8 cellular contexts compared by ENCODE assay signal in genomic region chr7:119482209-119482608, GRCh38.
DNase-seq lines count a peak whose midpoint lies in the region; ATAC-seq and TF ChIP-seq lines count a peak whose summit lies in the region.

No MANE protein-coding gene starts in this region.

- H4K20me1 ChIP-seq in OCI-LY7 (ENCODE audit: insufficient read depth, low read length) = no peaks in the 10 kb centered on the region

- no peaks in the 10 kb centered on the region for H3K9me2 ChIP-seq in OCI-LY7 (ENCODE audit: insufficient read depth, low read length)

- H3K79me2 ChIP-seq in OCI-LY7 (ENCODE audit: insufficient read depth, low read depth, low read length) = no peaks in the 10 kb centered on the region

- CTCF ChIA-PET in OCI-LY7 (lab: Charles Lee; ENCODE audit: unreplicated experiment) = no interaction called here

- TF ChIP-seq CTCF in OCI-LY7 (conservative IDR thresholded peaks at IDR 0.05; ENCODE audit: low read length) (0 out of 2 replicates have a peak, but pooled peaks have one; percentile 29), glutamatergic neuron (IDR thresholded peaks at IDR 0.05; ENCODE audit: partially characterized antibody, unreplicated experiment) (peak; percentile 38)

- no peaks in the 10 kb centered on the region for H3K9me3 Mint-ChIP-seq in glutamatergic neuron (ENCODE audit: unreplicated experiment)

- POLR2A ChIA-PET in OCI-LY7 (lab: Charles Lee) = interaction anchor here (0.6 kb wide), 1 partner anchor 70 kb away, joined by 3 read pairs; no protein-coding TSS in a partner anchor

- no peak overlapping the region for H3K4me3 ChIP-seq in OCI-LY7 (ENCODE audit: low read depth, low read length, poor library complexity, severe bottlenecking)

- H3K27me3 Mint-ChIP-seq in glutamatergic neuron (ENCODE audit: unreplicated experiment) = no peaks in the 10 kb centered on the region

- no peak overlapping the region for H2AFZ ChIP-seq in OCI-LY7 (ENCODE audit: low read length)

- H3K27ac ChIP-seq in OCI-LY7 (ENCODE audit: low read depth, low read length, poor library complexity, severe bottlenecking) = no peak overlapping the region

- no peaks in the 10 kb centered on the region for H3K36me3 Mint-ChIP-seq in glutamatergic neuron (ENCODE audit: unreplicated experiment)

- no peaks in the 10 kb centered on the region for H3K36me3 ChIP-seq in OCI-LY7 (ENCODE audit: insufficient read depth, low read length)

- no peak overlapping the region for H3K4me2 ChIP-seq in OCI-LY7 (ENCODE audit: low read length)

- H3K4me1 ChIP-seq in OCI-LY7 (ENCODE audit: insufficient read depth, low read length, poor library complexity, severe bottlenecking) = no peaks in the 10 kb centered on the region

- no TSS peak for BruUV-seq in OCI-LY7 (replicated peaks; lab: Mats Ljungman, UMichigan)

- H3K4me3 Mint-ChIP-seq in glutamatergic neuron (ENCODE audit: unreplicated experiment) = no peak overlapping the region

- H3K9me3 ChIP-seq in OCI-LY7 (ENCODE audit: low read length) = no peaks in the 10 kb centered on the region

- ATAC-seq in GM19025 (IDR thresholded peaks at IDR 0.05; ENCODE audit: low read depth, unreplicated experiment) (peak; percentile 76), HG03060 (IDR thresholded peaks at IDR 0.05; ENCODE audit: low read depth, unreplicated experiment) (peak; percentile 96)

- no peaks in the 10 kb centered on the region for H3K4me1 Mint-ChIP-seq in glutamatergic neuron (ENCODE audit: low read depth, unreplicated experiment)

- intact Hi-C loops in OCI-LY7 (cut with micrococcal nuclease; ENCODE audit: unreplicated experiment) = no loop called here

- H3K27ac Mint-ChIP-seq in glutamatergic neuron (ENCODE audit: unreplicated experiment) = no peak overlapping the region

- DNase-seq in DMS153 (lab: John Stamatoyannopoulos, UW) (peak; percentile 14), OCI-LY7 (ENCODE audit: low spot score) (peak; percentile 7), glutamatergic neuron (peak; percentile 48), GDM1 (lab: John Stamatoyannopoulos, UW) (no peak)
- DNase-seq in stimulated activated CD4-positive, alpha-beta T cell treated with anti-CD3 and anti-CD28 coated beads, Interleukin-2, amount 100 ng/mL, for 48 hours = no peak
- no peak for DNase-seq in activated effector memory CD4-positive, alpha-beta T cell treated with Interleukin-2 at 50 U/mL for 16 hours

Comparison
In these comparisons a context has a peak if more than half of its experiments do, and no peak if none do; other contexts are left out.
1. DNase-seq: peak in DMS153 (single experiment), OCI-LY7 (single experiment) and glutamatergic neuron (single experiment); none in stimulated activated CD4-positive, alpha-beta T cell treated with anti-CD3 and anti-CD28 coated beads, Interleukin-2, amount 100 ng/mL, for 48 hours (0 of 2), activated effector memory CD4-positive, alpha-beta T cell treated with Interleukin-2 at 50 U/mL for 16 hours (single experiment) and GDM1 (single experiment).